In genomic region chr6:7138921-7139358, GRCh38 we compare ENCODE assay signal across 8 cellular contexts. TPM values are rescaled to one million over a fixed set of nuclear protein-coding genes. Genes with fewer than 3 reads are reported as not detected.
DNase-seq lines count a peak whose midpoint lies in the region; ATAC-seq, FAIRE-seq and TF ChIP-seq lines count a peak whose summit lies in the region.

No MANE protein-coding gene starts in this region.

- no peaks in the 10 kb centered on the region for H3K27me3 Mint-ChIP-seq in nephron (ENCODE audit: low read depth)

- in situ Hi-C loops in GM13976 (cut with MboI; ENCODE audit: low sequenced_read_pairs, unreplicated experiment): no loop called here

- H3K36me3 ChIP-seq in HEK293 (ENCODE audit: control insufficient read depth in 2 of 2, insufficient read depth in 1 of 2, low read length in 2 of 2): no peaks in the 10 kb centered on the region
- peaks cover 1% of the 10 kb centered on the region for H3K36me3 ChIP-seq in bronchial epithelial cell (ENCODE audit: control insufficient read depth, insufficient read depth, low read length)

- ATAC-seq in GM19351 (IDR thresholded peaks at IDR 0.05; ENCODE audit: unreplicated experiment): no peak
- no peak for ATAC-seq in GM21576 (IDR thresholded peaks at IDR 0.05; ENCODE audit: unreplicated experiment)

- DNase-seq in NCI-H69 (lab: John Stamatoyannopoulos, UW) (peak; percentile 98), bronchial epithelial cell (ENCODE audit: low read depth) (peak; percentile 50), Ammon's horn (ENCODE audit: low spot score) (no peak), GM13976 (ENCODE audit: low spot score) (no peak)

- POLR2A ChIA-PET in HEK293 (lab: Yijun Ruan, JAX): no interaction called here

- no peaks in the 10 kb centered on the region for H3K9me3 Mint-ChIP-seq in nephron

- peak overlapping the region; percentile 24 to 54 (median 50) for H3K4me3 Mint-ChIP-seq in nephron

- FAIRE-seq in bronchial epithelial cell (lab: Jason Lieb, UNC): no peak

- TF ChIP-seq CTCF in HEK293 (tag by site-specific recombination; IDR thresholded peaks at IDR 0.05) (no peak), bronchial epithelial cell (IDR thresholded peaks at IDR 0.05; ENCODE audit: insufficient read depth, low read length, severe bottlenecking) (no peak), nephron (IDR thresholded peaks at IDR 0.05; ENCODE audit: unreplicated experiment in 3 of 3) (no peak), GM13976 (IDR thresholded peaks at IDR 0.05; ENCODE audit: borderline replicate concordance, control extremely low read depth, extremely low read depth, insufficient read depth, missing control alignments) (no peak)

- H3K36me3 Mint-ChIP-seq in nephron (ENCODE audit: low read depth): no peaks in the 10 kb centered on the region

- peaks cover 68% of the 10 kb centered on the region for H3K4me1 Mint-ChIP-seq in nephron

- H3K4me3 ChIP-seq in HEK293 (ENCODE audit: low read depth, low read length) (no peak overlapping the region), bronchial epithelial cell (ENCODE audit: low read depth, low read length) (no peak overlapping the region)

- peak overlapping the region; percentile 67 to 78 (median 70) for H3K27ac Mint-ChIP-seq in nephron

- H3K9me3 ChIP-seq in HEK293 (ENCODE audit: control insufficient read depth, insufficient read depth, low read depth, low read length): no peaks in the 10 kb centered on the region

- H3K4me1 ChIP-seq in HEK293 (ENCODE audit: control insufficient read depth, insufficient read depth, low read length): peaks cover 18% of the 10 kb centered on the region

- no peaks in the 10 kb centered on the region for H3K27me3 ChIP-seq in bronchial epithelial cell (ENCODE audit: control insufficient read depth, insufficient read depth, low read length)

- H3K27ac ChIP-seq in HEK293 (ENCODE audit: extremely low read depth, low read depth, low read length): no peak overlapping the region

- CTCF ChIA-PET in HEK293 (lab: Yijun Ruan, JAX): interaction anchor here (1.9 kb wide), 1 partner anchor 105 kb away, joined by 8 read pairs; no protein-coding TSS in a partner anchor

TF ChIP-seq in HEK293, 187 proteins besides CTCF, POLR2A, EP300 and RAD21:
- TF ChIP-seq ZNF677 (tag by site-specific recombination; IDR thresholded peaks at IDR 0.05): no peak
- no peak for TF ChIP-seq ZBTB20 (tag by site-specific recombination; IDR thresholded peaks at IDR 0.05)
- peak; percentile 66 for TF ChIP-seq PRDM1 (tag by site-specific recombination; IDR thresholded peaks at IDR 0.05)
- TF ChIP-seq ZNF335 (tag by site-specific recombination; conservative IDR thresholded peaks at IDR 0.05): peak; percentile 77
- TF ChIP-seq ZNF366 (tag by site-specific recombination; conservative IDR thresholded peaks at IDR 0.05): 0 out of 2 replicates have a peak, but pooled peaks have one; percentile 17

RNA-seq across cellular contexts. Expression of gene RREB1, which starts 31.2 kb away (rescaled TPM):
- total RNA-seq in bronchial epithelial cell: 16.6 and 28.0 TPM in 2 replicates

Comparison
In these comparisons a context has a peak if more than half of its experiments do, and no peak if none do; other contexts are left out.
1. DNase-seq: peak in NCI-H69 (single experiment) and bronchial epithelial cell (single experiment); none in Ammon's horn (single experiment) and GM13976 (single experiment).